In the genomic region with DNA sequence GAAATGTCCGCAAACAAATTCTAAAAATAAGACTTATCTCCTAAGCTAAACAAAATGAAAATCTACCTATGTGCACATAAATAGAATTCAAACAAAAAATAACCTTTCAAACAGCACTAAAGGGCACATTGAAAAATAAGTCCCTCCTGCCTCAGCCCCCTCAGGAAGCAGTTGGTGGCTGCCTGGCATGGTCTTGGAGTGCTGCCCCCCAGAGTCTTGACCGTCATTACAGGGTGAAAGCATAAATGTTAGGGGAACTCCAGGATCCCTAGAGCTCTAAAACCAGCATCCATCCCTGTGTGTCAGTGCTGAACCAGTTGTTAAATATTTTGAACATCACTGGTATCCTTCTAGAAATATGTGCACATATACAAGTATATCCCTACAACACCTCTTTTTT, we compare ENCODE assay signal across 13 cellular contexts. TPM values are rescaled to one million over a fixed set of nuclear protein-coding genes. Genes with fewer than 3 reads are reported as not detected.
DNase-seq lines count a peak whose midpoint lies in the region; ATAC-seq and TF ChIP-seq lines count a peak whose summit lies in the region.
"Had no signal": no experiment of that assay in that cellular context is flagged by ENCODE, and none has a peak within 500 bp of the region (broad histone marks: within the 10 kb centered on the region; RNA-seq: fewer than 3 reads in every experiment).

No MANE protein-coding gene starts in this region.

- H3K27ac Mint-ChIP-seq in stimulated activated naive CD8-positive, alpha-beta T cell treated with anti-CD3 and anti-CD28 coated beads, Interleukin-15, amount 100 ng/mL, for 72 hours = no peak overlapping the region
- H3K27ac Mint-ChIP-seq in type B pancreatic cell = no peak overlapping the region
- H3K27ac Mint-ChIP-seq: HFFc6, natural killer cell had no signal

- no peaks in the 10 kb centered on the region for H4K20me1 ChIP-seq in osteoblast (ENCODE audit: insufficient read depth, low read length)

- peaks cover 10% of the 10 kb centered on the region for H3K27me3 ChIP-seq in osteoblast (ENCODE audit: insufficient read depth, low read length)
- H3K27me3 ChIP-seq: heart left ventricle had no signal

- no peak overlapping the region for H3K4me3 ChIP-seq in osteoblast (ENCODE audit: insufficient read depth, low read length)
- H3K4me3 ChIP-seq: heart left ventricle had no signal

- H3K4me1 Mint-ChIP-seq in stimulated activated naive CD8-positive, alpha-beta T cell treated with anti-CD3 and anti-CD28 coated beads, Interleukin-15, amount 100 ng/mL, for 72 hours = peaks cover 24% of the 10 kb centered on the region
- H3K4me1 Mint-ChIP-seq in type B pancreatic cell (ENCODE audit: unreplicated experiment) = peaks cover 22% of the 10 kb centered on the region

- H3K4me3 Mint-ChIP-seq in stimulated activated naive CD8-positive, alpha-beta T cell treated with anti-CD3 and anti-CD28 coated beads, Interleukin-15, amount 100 ng/mL, for 72 hours = no peak overlapping the region
- H3K4me3 Mint-ChIP-seq in type B pancreatic cell = no peak overlapping the region
- H3K4me3 Mint-ChIP-seq: HFFc6, natural killer cell had no signal

- H3K27me3 Mint-ChIP-seq in stimulated activated naive CD8-positive, alpha-beta T cell treated with anti-CD3 and anti-CD28 coated beads, Interleukin-15, amount 100 ng/mL, for 72 hours = peaks cover 12% of the 10 kb centered on the region
- H3K27me3 Mint-ChIP-seq in type B pancreatic cell = peaks cover 16% of the 10 kb centered on the region

- no peaks in the 10 kb centered on the region for H3K79me2 ChIP-seq in osteoblast (ENCODE audit: insufficient read depth, low read length)

- TF ChIP-seq CTCF in type B pancreatic cell (conservative IDR thresholded peaks at IDR 0.05) (peak; percentile 36), osteoblast (IDR thresholded peaks at IDR 0.05; ENCODE audit: extremely low read depth, low read depth, low read length) (no peak)

- H3K36me3 ChIP-seq in osteoblast (ENCODE audit: insufficient read depth, low read length) = no peaks in the 10 kb centered on the region
- H3K36me3 ChIP-seq: heart left ventricle had no signal

- DNase-seq in stimulated activated naive CD8-positive, alpha-beta T cell treated with anti-CD3 and anti-CD28 coated beads, Interleukin-15, Interleukin-2, amounts not matched to agents 100 U/mL and 50 U/mL, for 24 hours = peak; percentile 16
- DNase-seq in stimulated activated naive CD8-positive, alpha-beta T cell treated with anti-CD3 and anti-CD28 coated beads, Interleukin-15, amount 100 ng/mL, for 72 hours = no peak
- DNase-seq in NCI-H524 (lab: John Stamatoyannopoulos, UW) = peak; percentile 19 to 64
- peak; percentile 51 for DNase-seq in ecto neural progenitor cell (ENCODE audit: low spot score)
- DNase-seq in type B pancreatic cell (ENCODE audit: extremely low spot score, unreplicated experiment) = no peak
- no peak for DNase-seq in NCI-H2029 (lab: John Stamatoyannopoulos, UW)
- DNase-seq in osteoblast (ENCODE audit: insufficient read length, low spot score, missing footprints) = no peak
- DNase-seq in activated effector memory CD4-positive, alpha-beta T cell treated with Interleukin-2 at 50 U/mL for 16 hours = no peak
- DNase-seq: cerebellar nuclear complex, HFFc6 had no signal

- no peaks in the 10 kb centered on the region for H3K9me3 Mint-ChIP-seq in stimulated activated naive CD8-positive, alpha-beta T cell treated with anti-CD3 and anti-CD28 coated beads, Interleukin-15, amount 100 ng/mL, for 72 hours
- no peaks in the 10 kb centered on the region for H3K9me3 Mint-ChIP-seq in type B pancreatic cell
- H3K9me3 Mint-ChIP-seq: HFFc6, natural killer cell had no signal

- H3K9me3 ChIP-seq in osteoblast (ENCODE audit: low read depth, low read length) = no peaks in the 10 kb centered on the region
- H3K9me3 ChIP-seq: heart left ventricle had no signal

- no peaks in the 10 kb centered on the region for H3K36me3 Mint-ChIP-seq in type B pancreatic cell
- H3K36me3 Mint-ChIP-seq: natural killer cell had no signal

- H3K27ac ChIP-seq in osteoblast (ENCODE audit: low read depth, low read length) = no peak overlapping the region
- H3K27ac ChIP-seq: epithelial cell of prostate, heart left ventricle had no signal

- H2AFZ ChIP-seq in osteoblast (ENCODE audit: low read length) = no peak overlapping the region

- ATAC-seq in stimulated activated naive CD8-positive, alpha-beta T cell treated with anti-CD3 and anti-CD28 coated beads, Interleukin-15, Interleukin-2, amounts not matched to agents 100 U/mL and 50 U/mL, for 24 hours = no peak
- no peak for ATAC-seq in stimulated activated naive CD8-positive, alpha-beta T cell treated with anti-CD3 and anti-CD28 coated beads, Interleukin-15, amount 100 ng/mL, for 72 hours

- H3K4me1 ChIP-seq in osteoblast (ENCODE audit: insufficient read depth, low read length) = no peaks in the 10 kb centered on the region

- no peak overlapping the region for H3K4me2 ChIP-seq in osteoblast (ENCODE audit: insufficient read depth, low read length)

RNA-seq across cellular contexts. Expression of a gene that starts 6.5 kb away (rescaled TPM):
- total RNA-seq in type B pancreatic cell (ENCODE audit: low replicate concordance) (3.2 and 4.6 TPM in 2 replicates), osteoblast (1.5 and 2.5 TPM in 2 replicates)

RNA-seq across cellular contexts. Expression of a gene that starts 56.1 kb away (rescaled TPM):
- total RNA-seq in type B pancreatic cell (ENCODE audit: low replicate concordance) (186 and 261 TPM in 2 replicates), osteoblast (107 and 118 TPM in 2 replicates)

Comparison
In these comparisons a context has a peak if more than half of its experiments do, and no peak if none do; other contexts are left out.
1. DNase-seq: peak in stimulated activated naive CD8-positive, alpha-beta T cell treated with anti-CD3 and anti-CD28 coated beads, Interleukin-15, Interleukin-2, amounts not matched to agents 100 U/mL and 50 U/mL, for 24 hours (single experiment), NCI-H524 (2 of 2) and ecto neural progenitor cell (single experiment); none in stimulated activated naive CD8-positive, alpha-beta T cell treated with anti-CD3 and anti-CD28 coated beads, Interleukin-15, amount 100 ng/mL, for 72 hours (0 of 2), type B pancreatic cell (single experiment), NCI-H2029 (single experiment), osteoblast (single experiment) and activated effector memory CD4-positive, alpha-beta T cell treated with Interleukin-2 at 50 U/mL for 16 hours (single experiment).